In genomic region chr6:35483062-35483461, GRCh38 we compare ENCODE assay signal across 18 cellular contexts. TPM values are rescaled to one million over a fixed set of nuclear protein-coding genes. Genes with fewer than 3 reads are reported as not detected.
"Had no signal": no experiment of that assay in that cellular context is flagged by ENCODE, and none has a peak within 500 bp of the region (broad histone marks: within the 10 kb centered on the region; RNA-seq: fewer than 3 reads in every experiment).

No MANE protein-coding gene starts in this region.

- H3K27ac ChIP-seq: dorsolateral prefrontal cortex, left lung, right atrium auricular region had no signal

- H3K27me3 ChIP-seq: dorsolateral prefrontal cortex, left lung, right atrium auricular region had no signal

- H3K4me3 Mint-ChIP-seq: activated CD4-positive, alpha-beta T cell treated with anti-CD3 and anti-CD28 coated beads, Interleukin-2, amount 10 ng/mL, durations not matched to agents 7 days and 5 days; activated T-helper 1 cell treated with anti-CD3 and anti-CD28 coated beads, Interleukin-12 subunit alpha, Interleukin-12 subunit beta, Interleukin-2, Interleukin-4 antibody, amounts not matched to agents 30 ng/mL and 10 ng/mL and 1 ng/mL, durations not matched to agents 14 hours and 24 hours and 36 hours; endodermal cell; naive thymus-derived CD8-positive, alpha-beta T cell; stimulated activated naive CD8-positive, alpha-beta T cell treated with anti-CD3 and anti-CD28 coated beads, Interleukin-15, Interleukin-2, amounts not matched to agents 100 ng/mL and 50 ng/mL, for 24 hours; T-helper 2 cell treated with Interferon-gamma antibody and Interleukin-4, amounts not matched to agents 5 μg/mL and 100 μg/mL, for 36 hours had no signal

- H3K4me3 ChIP-seq: dorsolateral prefrontal cortex, left lung, mucosa of descending colon, right atrium auricular region had no signal

- H3K36me3 Mint-ChIP-seq: naive thymus-derived CD8-positive, alpha-beta T cell had no signal

- H3K9me3 Mint-ChIP-seq: activated CD4-positive, alpha-beta T cell treated with anti-CD3 and anti-CD28 coated beads, Interleukin-2, amount 10 ng/mL, durations not matched to agents 7 days and 5 days; activated T-helper 1 cell treated with anti-CD3 and anti-CD28 coated beads, Interleukin-12 subunit alpha, Interleukin-12 subunit beta, Interleukin-2, Interleukin-4 antibody, amounts not matched to agents 30 ng/mL and 10 ng/mL and 1 ng/mL, durations not matched to agents 14 hours and 24 hours and 36 hours; endodermal cell; naive thymus-derived CD8-positive, alpha-beta T cell; stimulated activated naive CD8-positive, alpha-beta T cell treated with anti-CD3 and anti-CD28 coated beads, Interleukin-15, Interleukin-2, amounts not matched to agents 100 ng/mL and 50 ng/mL, for 24 hours; T-helper 2 cell treated with Interferon-gamma antibody and Interleukin-4, amounts not matched to agents 5 μg/mL and 100 μg/mL, for 36 hours had no signal

- DNase-seq: activated CD4-positive, alpha-beta T cell treated with anti-CD3 and anti-CD28 coated beads, Interleukin-2, amount 10 ng/mL, durations not matched to agents 7 days and 5 days; activated naive CD4-positive, alpha-beta T cell; anterior cingulate cortex; dorsolateral prefrontal cortex; hippocampal formation; left lung; mammary epithelial cell; mucosa of descending colon; naive thymus-derived CD8-positive, alpha-beta T cell; small intestine had no signal

- H3K27me3 Mint-ChIP-seq: activated CD4-positive, alpha-beta T cell treated with anti-CD3 and anti-CD28 coated beads, Interleukin-2, amount 10 ng/mL, durations not matched to agents 7 days and 5 days; naive thymus-derived CD8-positive, alpha-beta T cell; stimulated activated naive CD8-positive, alpha-beta T cell treated with anti-CD3 and anti-CD28 coated beads, Interleukin-15, Interleukin-2, amounts not matched to agents 100 ng/mL and 50 ng/mL, for 24 hours had no signal

- H3K27ac Mint-ChIP-seq: activated CD4-positive, alpha-beta T cell treated with anti-CD3 and anti-CD28 coated beads, Interleukin-2, amount 10 ng/mL, durations not matched to agents 7 days and 5 days; activated T-helper 1 cell treated with anti-CD3 and anti-CD28 coated beads, Interleukin-12 subunit alpha, Interleukin-12 subunit beta, Interleukin-2, Interleukin-4 antibody, amounts not matched to agents 30 ng/mL and 10 ng/mL and 1 ng/mL, durations not matched to agents 14 hours and 24 hours and 36 hours; endodermal cell; stimulated activated naive CD8-positive, alpha-beta T cell treated with anti-CD3 and anti-CD28 coated beads, Interleukin-15, Interleukin-2, amounts not matched to agents 100 ng/mL and 50 ng/mL, for 24 hours; T-helper 2 cell treated with Interferon-gamma antibody and Interleukin-4, amounts not matched to agents 5 μg/mL and 100 μg/mL, for 36 hours had no signal

- H3K9me3 ChIP-seq: left lung, mucosa of descending colon, right atrium auricular region had no signal

- ATAC-seq: left lung; mucosa of descending colon; naive thymus-derived CD8-positive, alpha-beta T cell had no signal

RNA-seq across cellular contexts. Expression of gene TULP1, which starts 29.6 kb away (rescaled TPM):
- total RNA-seq: activated CD4-positive, alpha-beta T cell treated with anti-CD3 and anti-CD28 coated beads, Interleukin-2, amount 10 ng/mL, durations not matched to agents 7 days and 5 days; activated T-helper 1 cell treated with anti-CD3 and anti-CD28 coated beads, Interleukin-12 subunit alpha, Interleukin-12 subunit beta, Interleukin-2, Interleukin-4 antibody, amounts not matched to agents 30 ng/mL and 10 ng/mL and 1 ng/mL, durations not matched to agents 14 hours and 24 hours and 36 hours; epithelial cell of proximal tubule; glomerular endothelial cell; kidney; left lung; mammary epithelial cell; mucosa of descending colon; naive thymus-derived CD8-positive, alpha-beta T cell; right atrium auricular region had no signal
